9 cellular contexts compared by ENCODE assay signal in the genomic region with DNA sequence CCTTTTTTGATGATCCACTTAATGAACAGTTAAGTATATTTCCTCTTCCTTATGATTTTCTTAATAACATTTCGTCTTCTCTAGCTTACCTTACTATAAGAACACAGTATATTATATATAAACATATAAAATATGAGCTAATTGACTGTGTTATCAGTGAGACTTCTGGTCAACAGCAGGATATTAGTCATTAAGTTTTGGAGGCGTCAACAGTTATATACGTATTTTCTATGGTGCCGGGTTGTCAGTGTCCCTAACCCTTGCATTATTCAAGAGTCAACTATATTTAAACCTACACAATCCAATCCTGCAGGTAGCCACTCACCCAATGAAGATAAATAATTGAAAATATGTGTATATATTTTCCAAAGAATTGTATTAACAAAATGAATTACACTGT.
"Had no signal": no experiment of that assay in that cellular context is flagged by ENCODE, and none has a peak within 500 bp of the region (broad histone marks: within the 10 kb centered on the region; RNA-seq: fewer than 3 reads in every experiment).

No MANE protein-coding gene starts in this region.

- H3K27ac ChIP-seq: GM23248, HL-60 had no signal

- H3K4me3 Mint-ChIP-seq: HFFc6 had no signal

- H2AFZ ChIP-seq: GM23248 had no signal

- H3K9ac ChIP-seq: GM23248 had no signal

- FAIRE-seq: HepG2, K562 had no signal

- H3K4me1 ChIP-seq: HAP-1 had no signal

- DNase-seq: GM23248, GOT3, H7, HFFc6, IMR-90 had no signal

- H3K27ac Mint-ChIP-seq: HFFc6 had no signal

- H3K9me3 ChIP-seq: HAP-1 had no signal

- H3K4me3 ChIP-seq: GM23248, HAP-1, K562 had no signal

- H3K36me3 ChIP-seq: HAP-1 had no signal
